ENCODE assay signal across 9 cellular contexts in the genomic region with DNA sequence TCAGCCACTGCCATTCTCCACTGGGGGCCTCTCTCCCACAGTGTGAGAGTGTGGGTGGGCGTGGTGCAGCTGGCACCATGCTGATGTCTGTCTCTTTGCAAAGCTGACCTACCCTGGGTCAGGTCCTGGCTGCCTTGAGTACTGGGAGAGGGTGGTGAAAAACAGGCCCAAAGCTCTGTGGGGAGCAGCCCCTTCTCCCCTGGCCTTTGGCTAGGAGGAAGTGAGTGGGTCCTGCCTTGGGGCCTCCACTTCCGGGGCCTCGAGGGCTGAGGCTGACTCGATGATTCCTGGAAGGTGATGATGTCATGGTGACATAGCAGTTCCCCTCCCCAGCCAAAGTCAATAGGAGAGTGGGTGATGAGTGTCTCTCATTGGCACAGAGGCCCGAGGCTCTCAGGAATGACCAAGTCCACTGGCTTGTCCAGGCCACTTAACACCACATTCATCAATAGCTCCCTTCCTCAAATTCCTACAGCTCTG. TPM values are rescaled to one million over a fixed set of nuclear protein-coding genes. Genes with fewer than 3 reads are reported as not detected.
DNase-seq lines count a peak whose midpoint lies in the region; TF ChIP-seq lines count a peak whose summit lies in the region.
"Had no signal": no experiment of that assay in that cellular context is flagged by ENCODE, and none has a peak within 500 bp of the region (broad histone marks: within the 10 kb centered on the region; RNA-seq: fewer than 3 reads in every experiment).

No MANE protein-coding gene starts in this region.

- TF ChIP-seq POLR2A in testis (IDR thresholded peaks at IDR 0.05), result no peak

- H3K36me3 Mint-ChIP-seq in CD4-positive, alpha-beta memory T cell, result no peaks in the 10 kb centered on the region

- WGBS in testis, 2 donors, result 66 to 90% methylated on average over 5 of the region's 5 CpGs

- POLR2A ChIA-PET in CD4-positive, alpha-beta memory T cell (lab: Charles Lee; ENCODE audit: partially characterized antibody), result interaction anchor here (0.7 to 12.1 kb wide), 10 partner anchors 8 to 108 kb away, joined by 3 to 128 read pairs (median 8); a partner anchor contains a TSS

- H3K36me3 ChIP-seq in CD4-positive, alpha-beta memory T cell (ENCODE audit: insufficient read depth, low read length), result no peaks in the 10 kb centered on the region
- no peaks in the 10 kb centered on the region for H3K36me3 ChIP-seq in testis (ENCODE audit: low read depth, missing control alignments)

- no peak overlapping the region for H3K27ac Mint-ChIP-seq in CD4-positive, alpha-beta memory T cell

- peak overlapping the region; percentile 97 for H3K27ac ChIP-seq in epithelial cell of prostate
- H3K27ac ChIP-seq in CD4-positive, alpha-beta memory T cell (ENCODE audit: low read depth, low read length), result no peak overlapping the region
- no peak overlapping the region for H3K27ac ChIP-seq in testis
- H3K27ac ChIP-seq: 22Rv1 had no signal

- intact Hi-C loops in CD4-positive, alpha-beta memory T cell (cut with micrococcal nuclease), result loop anchor here (5.0 kb wide), 1 partner anchor 624 kb away; no protein-coding TSS in a partner anchor
- intact Hi-C loops in testis (cut with DNase I; ENCODE audit: low total_unique reads), result loop anchor here (5.0 kb wide), 1 partner anchor 54 kb away; a partner anchor contains a TSS

- DNase-seq in DMS 273 (lab: John Stamatoyannopoulos, UW; ENCODE audit: unreplicated experiment) (peak; percentile 23), DMS 273 treated with DMSO at 0.1 percent for 48 hours (lab: John Stamatoyannopoulos, UW) (no peak), epithelial cell of prostate (ENCODE audit: low read depth, low spot score) (no peak), inferior parietal cortex (ENCODE audit: extremely low spot score) (no peak), testis (no peak)
- peak; percentile 85 for DNase-seq in activated CD4-positive, alpha-beta T cell treated with anti-CD3 and anti-CD28 coated beads for 48 hours
- DNase-seq in stimulated activated CD4-positive, alpha-beta T cell treated with anti-CD3 and anti-CD28 coated beads, Interleukin-1b, Interleukin-23, amount 100 ng/mL, for 4 hours (ENCODE audit: low read depth in 2 of 2), result peak; percentile 50 to 56
- no peak for DNase-seq in CD4-positive, alpha-beta memory T cell

- H3K27me3 ChIP-seq in CD4-positive, alpha-beta memory T cell (ENCODE audit: insufficient read depth, low read length), result no peaks in the 10 kb centered on the region
- H3K27me3 ChIP-seq in testis, result no peaks in the 10 kb centered on the region

- H3K9me3 Mint-ChIP-seq in CD4-positive, alpha-beta memory T cell, result no peaks in the 10 kb centered on the region

- peaks cover 0 to 3% of the 10 kb centered on the region in 2 donors for H3K27me3 Mint-ChIP-seq in CD4-positive, alpha-beta memory T cell

- CTCF ChIA-PET in CD4-positive, alpha-beta memory T cell (lab: Charles Lee; ENCODE audit: partially characterized antibody), result interaction anchor here (0.7 to 15.6 kb wide), 31 partner anchors 8 to 640 kb away, joined by 3 to 311 read pairs (median 10); a partner anchor contains a TSS

- H3K4me1 ChIP-seq in CD4-positive, alpha-beta memory T cell (ENCODE audit: insufficient read depth, low read length), result peaks cover 41% of the 10 kb centered on the region
- no peaks in the 10 kb centered on the region for H3K4me1 ChIP-seq in testis

- H3K4me3 ChIP-seq in CD4-positive, alpha-beta memory T cell (ENCODE audit: low read length in 2 of 2), result no peak overlapping the region
- no peak overlapping the region for H3K4me3 ChIP-seq in testis

- TF ChIP-seq CTCF in testis (IDR thresholded peaks at IDR 0.05), result no peak

- no peaks in the 10 kb centered on the region for H3K9me3 ChIP-seq in CD4-positive, alpha-beta memory T cell (ENCODE audit: control insufficient read depth in 1 of 2, low read length in 2 of 2)
- no peaks in the 10 kb centered on the region for H3K9me3 ChIP-seq in testis

- peak overlapping the region in 1 of 8 donors; percentile 4 for H3K4me3 Mint-ChIP-seq in CD4-positive, alpha-beta memory T cell

- H3K4me1 Mint-ChIP-seq in CD4-positive, alpha-beta memory T cell, result peaks cover 20 to 50% (median 32%) of the 10 kb centered on the region in 4 donors

RNA-seq across cellular contexts. Expression of a gene that starts 53.0 kb away (rescaled TPM):
- total RNA-seq in CD4-positive, alpha-beta memory T cell, result 10 to 100 TPM; 28.0 to 29.3 TPM
- 10 to 100 TPM; 11.0 to 18.9 TPM for polyA plus RNA-seq in CD4-positive, alpha-beta memory T cell
- total RNA-seq in testis, result 10 to 100 TPM; 10.3 to 13.3 TPM
- 7.1 TPM for polyA plus RNA-seq in testis (ENCODE audit: insufficient read depth, low read depth, low replicate concordance)

Comparison
In these comparisons a context has a peak if more than half of its experiments do, and no peak if none do; other contexts are left out.
1. DNase-seq: peak in DMS 273 (single experiment), activated CD4-positive, alpha-beta T cell treated with anti-CD3 and anti-CD28 coated beads for 48 hours (single experiment) and stimulated activated CD4-positive, alpha-beta T cell treated with anti-CD3 and anti-CD28 coated beads, Interleukin-1b, Interleukin-23, amount 100 ng/mL, for 4 hours (2 of 2); none in DMS 273 treated with DMSO at 0.1 percent for 48 hours (single experiment), epithelial cell of prostate (single experiment), inferior parietal cortex (single experiment), CD4-positive, alpha-beta memory T cell (0 of 5) and testis (single experiment).